ENCODE assay signal across 27 cellular contexts in genomic region chr2:116833052-116833451, GRCh38.
"Had no signal": no experiment of that assay in that cellular context is flagged by ENCODE, and none has a peak within 500 bp of the region (broad histone marks: within the 10 kb centered on the region; RNA-seq: fewer than 3 reads in every experiment).

No MANE protein-coding gene starts in this region.

- DNase-seq: stimulated activated CD4-positive, alpha-beta T cell treated with anti-CD3 and anti-CD28 coated beads, Interleukin-2, amount 100 ng/mL, for 48 hours; stimulated activated CD4-positive, alpha-beta T cell treated with anti-CD3 and anti-CD28 coated beads, Interleukin-4, amount 100 ng/mL, for 1 hour; stimulated activated CD4-positive, alpha-beta T cell treated with anti-CD3 and anti-CD28 coated beads, Interleukin-4, amount 100 ng/mL, for 24 hours; stimulated activated CD4-positive, alpha-beta T cell treated with anti-CD3 and anti-CD28 coated beads, Interleukin-4, amount 100 ng/mL, for 4 hours; stimulated activated CD8-positive, alpha-beta memory T cell treated with anti-CD3 and anti-CD28 coated beads, Interleukin-4, amount 100 ng/mL, for 48 hours; stimulated activated naive B cell treated with anti-CD40 and anti-IgM and Interleukin-4, amounts not matched to agents 10 μg/mL and 1 μg/mL and 100 μg/mL, for 72 hours; stimulated activated naive CD4-positive, alpha-beta T cell; stimulated activated naive CD4-positive, alpha-beta T cell treated with Interleukin-2 at 50 U/mL for 16 hours; stimulated activated naive CD8-positive, alpha-beta T cell treated with anti-CD3 and anti-CD28 coated beads, Interleukin-15, amount 100 ng/mL, for 72 hours; stimulated activated naive CD8-positive, alpha-beta T cell treated with anti-CD3 and anti-CD28 coated beads, Interleukin-15, Interleukin-2, amounts not matched to agents 100 U/mL and 50 U/mL, for 24 hours; stomach; substantia nigra; testis; thyroid gland; tibial artery; transverse colon; trophoblast cell; upper lobe of left lung; upper lobe of right lung; uterus had no signal

- H3K36me3 ChIP-seq: stomach, suprapubic skin, thoracic aorta, thyroid gland, tibial artery, tibial nerve, transverse colon, upper lobe of left lung, upper lobe of right lung, uterus, vagina had no signal

- H3K27me3 ChIP-seq: stomach, suprapubic skin, testis, thyroid gland, tibial artery, tibial nerve, transverse colon, upper lobe of left lung, upper lobe of right lung, uterus, vagina had no signal

- H3K9me3 ChIP-seq: testis, thoracic aorta, thyroid gland, transverse colon, upper lobe of left lung, upper lobe of right lung had no signal

- H3K4me1 ChIP-seq: stomach, suprapubic skin, testis, thyroid gland, tibial artery, tibial nerve, transverse colon, upper lobe of left lung, upper lobe of right lung, uterus, vagina had no signal

- FAIRE-seq: urothelium cell line had no signal

- ATAC-seq: stimulated activated effector memory CD8-positive, alpha-beta T cell treated with anti-CD3 and anti-CD28 coated beads, Interleukin-12 subunit alpha, Interleukin-12 subunit beta, amount 100 ng/mL, for 72 hours; stimulated activated memory B cell treated with anti-CD40 and anti-IgM and Interleukin-4, amounts not matched to agents 10 μg/mL and 1 μg/mL and 100 μg/mL, for 72 hours; stimulated activated naive B cell treated with anti-CD40 and anti-IgM and Interleukin-4, amounts not matched to agents 10 μg/mL and 1 μg/mL and 100 μg/mL, for 72 hours; stimulated activated naive CD8-positive, alpha-beta T cell treated with anti-CD3 and anti-CD28 coated beads, Interleukin-15, amount 100 ng/mL, for 72 hours; stimulated activated naive CD8-positive, alpha-beta T cell treated with anti-CD3 and anti-CD28 coated beads, Interleukin-15, Interleukin-2, amounts not matched to agents 100 U/mL and 50 U/mL, for 24 hours; upper lobe of right lung had no signal

- H3K4me3 ChIP-seq: stomach, suprapubic skin, testis, thoracic aorta, thyroid gland, tibial artery, tibial nerve, transverse colon, upper lobe of left lung, upper lobe of right lung, uterus, vagina had no signal

- H3K27ac ChIP-seq: stomach, suprapubic skin, testis, thoracic aorta, thyroid gland, tibial artery, tibial nerve, transverse colon, upper lobe of left lung, upper lobe of right lung, uterus, vagina had no signal
